In genomic region chr18:10122116-10122515, GRCh38 we compare ENCODE assay signal across 1 cellular context.
TF ChIP-seq lines count a peak whose summit lies in the region.

No MANE protein-coding gene starts in this region.

TF ChIP-seq in HEK293, 187 proteins besides CTCF, POLR2A, EP300 and RAD21 (continued from another document):
- TF ChIP-seq PRDM4 (tag by site-specific recombination; IDR thresholded peaks at IDR 0.05) (peak; percentile 84; the same call in 1 of the 2 replicates), ZNF791 (tag by site-specific recombination; IDR thresholded peaks at IDR 0.05) (no peak), ZNF670 (tag by site-specific recombination; IDR thresholded peaks at IDR 0.05; ENCODE audit: low read depth) (no peak), ZNF157 (tag by site-specific recombination; IDR thresholded peaks at IDR 0.05) (no peak), ZNF302 (tag by site-specific recombination; IDR thresholded peaks at IDR 0.05; ENCODE audit: low read depth) (no peak), ZFP69B (tag by site-specific recombination; IDR thresholded peaks at IDR 0.05) (no peak), REST (tag by site-specific recombination; IDR thresholded peaks at IDR 0.05) (no peak), SP7 (tag by site-specific recombination; IDR thresholded peaks at IDR 0.05) (peak; percentile 89), MYNN (tag by site-specific recombination; IDR thresholded peaks at IDR 0.05; ENCODE audit: borderline replicate concordance) (no peak), KLF8 (tag by site-specific recombination; IDR thresholded peaks at IDR 0.05) (no peak), ZBTB10 (tag by site-specific recombination; IDR thresholded peaks at IDR 0.05) (no peak), ZNF311 (tag by site-specific recombination; IDR thresholded peaks at IDR 0.05; ENCODE audit: borderline replicate concordance) (no peak), ZFP3 (tag by site-specific recombination; IDR thresholded peaks at IDR 0.05; ENCODE audit: low read depth) (no peak), ZNF529 (tag by site-specific recombination; IDR thresholded peaks at IDR 0.05; ENCODE audit: insufficient replicate concordance) (no peak), ZNF26 (tag by site-specific recombination; IDR thresholded peaks at IDR 0.05) (no peak), ZNF521 (tag by site-specific recombination; IDR thresholded peaks at IDR 0.05) (no peak), BCL6B (tag by site-specific recombination; IDR thresholded peaks at IDR 0.05) (no peak), ZNF324 (tag by site-specific recombination; IDR thresholded peaks at IDR 0.05) (no peak)
